In genomic region chr10:127413326-127413725, GRCh38 we compare ENCODE assay signal across 30 cellular contexts.
"Had no signal": no experiment of that assay in that cellular context is flagged by ENCODE, and none has a peak within 500 bp of the region (broad histone marks: within the 10 kb centered on the region; RNA-seq: fewer than 3 reads in every experiment).

No MANE protein-coding gene starts in this region.

- H3K4me1 ChIP-seq: Peyer's patch, SJSA1 had no signal

- H3K27ac ChIP-seq: KMS-11, Peyer's patch, SJSA1 had no signal

- H3K4me2 ChIP-seq: KMS-11, SK-N-SH had no signal

- H3K9me3 ChIP-seq: Peyer's patch, SJSA1, SK-N-SH had no signal

- ATAC-seq: PC-3 had no signal

- H3K9ac ChIP-seq: KMS-11, SK-N-SH had no signal

- H3K4me3 ChIP-seq: Peyer's patch, SJSA1 had no signal

- H3K27me3 ChIP-seq: Peyer's patch, SJSA1 had no signal

- DNase-seq: Karpas-422, KBM-7, MM.1S, MV-4-11, NCI-H1092, NCI-H1105, NCI-H1417 treated with DMSO at 0.1 percent for 48 hours, NCI-H1436 treated with DMSO at 0.1 percent for 48 hours, NCI-H187, NCI-H1930, NCI-H2029 treated with DMSO at 0.1 percent for 48 hours, NCI-H2081 treated with DMSO at 0.1 percent for 48 hours, NCI-H2107, NCI-H2171, NCI-H226, NCI-H446 treated with DMSO at 0.1 percent for 48 hours, NCI-H510A, NCI-H526, NCI-H69, NCI-H748 treated with DMSO at 0.1 percent for 48 hours, OCI-M1, PC-3, Peyer's patch, Right ventricle myocardium superior, RPMI8226, SHP77 treated with DMSO at 0.1 percent for 48 hours, SK-N-SH, SW 1271 had no signal
